In the genomic region with DNA sequence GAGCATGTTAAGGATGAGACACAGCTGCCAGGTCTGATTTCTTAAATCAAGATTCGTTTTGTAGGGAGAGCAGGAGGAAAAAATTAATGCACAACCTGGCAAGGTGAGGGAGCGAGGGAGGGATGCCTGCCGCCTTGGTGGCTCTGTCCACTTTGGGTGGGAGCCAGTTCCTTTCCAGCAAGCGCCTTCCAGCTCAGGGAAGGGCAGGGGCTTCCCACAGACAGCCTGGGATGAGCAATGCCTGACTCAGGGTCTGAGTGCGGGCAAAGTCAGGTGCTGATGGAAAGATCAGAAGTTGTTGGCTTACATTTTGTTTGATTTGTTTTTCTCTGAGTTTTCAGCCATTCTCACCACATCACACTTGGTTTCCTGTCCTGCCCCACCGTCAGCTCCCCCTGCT, we compare ENCODE assay signal across 31 cellular contexts.
"Had no signal": no experiment of that assay in that cellular context is flagged by ENCODE, and none has a peak within 500 bp of the region (broad histone marks: within the 10 kb centered on the region; RNA-seq: fewer than 3 reads in every experiment).

No MANE protein-coding gene starts in this region.

- H3K9ac ChIP-seq: KMS-11, SK-N-SH had no signal

- ATAC-seq: activated CD8-positive, alpha-beta memory T cell treated with anti-CD3 and anti-CD28 coated beads, Interleukin-2, amount 10 ng/mL, durations not matched to agents 7 days and 5 days; T-helper 17 cell had no signal

- H3K9me2 ChIP-seq: SK-N-SH had no signal

- H3K27me3 ChIP-seq: brain microvascular endothelial cell had no signal

- H3K4me3 ChIP-seq: PC-9, SJSA1 had no signal

- H3K4me2 ChIP-seq: KMS-11, PC-9, SK-N-SH had no signal

- H3K27ac ChIP-seq: brain microvascular endothelial cell, KMS-11, PC-9, SJSA1, VCaP had no signal

- H3K9me3 ChIP-seq: SJSA1, SK-N-SH had no signal

- H3K36me3 ChIP-seq: brain microvascular endothelial cell, SJSA1 had no signal

- H2AFZ ChIP-seq: PC-9 had no signal

- H3K4me1 ChIP-seq: SJSA1 had no signal

- DNase-seq: activated B cell treated with CpG ODN at 0.5 μM for 24 hours; activated CD4-positive, alpha-beta memory T cell treated with anti-CD3 and anti-CD28 coated beads, Interleukin-2, amount 10 ng/mL, durations not matched to agents 7 days and 5 days; activated CD4-positive, alpha-beta T cell treated with anti-CD3 and anti-CD28 coated beads for 4 hours; activated CD4-positive, alpha-beta T cell treated with anti-CD3 and anti-CD28 coated beads, Interleukin-2, amount 50 U/mL, for 1 hour; activated CD4-positive, CD25-positive, alpha-beta regulatory T cell treated with anti-CD3 and anti-CD28 coated beads, Interleukin-2, amount 50 U/mL, for 72 hours; activated CD8-positive, alpha-beta memory T cell treated with anti-CD3 and anti-CD28 coated beads for 24 hours; activated CD8-positive, alpha-beta memory T cell treated with anti-CD3 and anti-CD28 coated beads, Interleukin-2, amount 10 ng/mL, durations not matched to agents 7 days and 5 days; activated CD8-positive, alpha-beta memory T cell treated with anti-CD3 and anti-CD28 coated beads, Interleukin-2, amount 50 U/mL, for 48 hours; activated effector memory CD4-positive, alpha-beta T cell treated with Interleukin-2 at 50 U/mL for 16 hours; activated naive CD4-positive, alpha-beta T cell treated with anti-CD3 and anti-CD28 coated beads, Interleukin-2, amount 10 ng/mL, durations not matched to agents 7 days and 5 days; activated T-cell treated with anti-CD3 and anti-CD28 coated beads, Interleukin-2, amount 50 U/mL, for 48 hours; amniotic stem cell; aorta; brain microvascular endothelial cell; NCI-H1105; NCI-H1417 treated with DMSO at 0.1 percent for 48 hours; NCI-H187 treated with DMSO at 0.1 percent for 48 hours; NCI-H2081; NCI-H2171 treated with DMSO at 0.1 percent for 48 hours; NCI-H2227 treated with DMSO at 0.1 percent for 48 hours; NCI-H446; NCI-H510A treated with DMSO at 0.1 percent for 48 hours; NCI-H748 treated with DMSO at 0.1 percent for 48 hours; NK-92 treated with Interleukin-12 subunit alpha and Interleukin-12 subunit beta, amount 100 ng/mL, for 24 hours; PC-9; SHP77; SK-N-SH; T-helper 17 cell had no signal
